ENCODE assay signal across 9 cellular contexts in genomic region chr6:10465633-10466499, GRCh38. TPM values are rescaled to one million over a fixed set of nuclear protein-coding genes. Genes with fewer than 3 reads are reported as not detected.
DNase-seq lines count a peak whose midpoint lies in the region; ATAC-seq, FAIRE-seq and TF ChIP-seq lines count a peak whose summit lies in the region.
"Had no signal": no experiment of that assay in that cellular context is flagged by ENCODE, and none has a peak within 500 bp of the region (broad histone marks: within the 10 kb centered on the region; RNA-seq: fewer than 3 reads in every experiment).

No MANE protein-coding gene starts in this region.

- TF ChIP-seq POLR2A in IMR-90 (IDR thresholded peaks at IDR 0.05; ENCODE audit: low read depth, low read length), result no peak

- CTCF ChIA-PET in IMR-90 (lab: Yijun Ruan, JAX), result interaction anchor here (0.5 to 3.2 kb wide), 4 partner anchors 13 to 32 kb away, joined by 3 to 15 read pairs (median 3); no protein-coding TSS in a partner anchor
- CTCF ChIA-PET in CD4-positive, alpha-beta memory T cell (lab: Charles Lee; ENCODE audit: partially characterized antibody), result interaction anchor here (1.2 to 2.9 kb wide), 3 partner anchors 13 to 336 kb away, joined by 3 to 12 read pairs (median 4); no protein-coding TSS in a partner anchor

- H3K18ac ChIP-seq in IMR-90 (ENCODE audit: low read depth, low read length), result no peak overlapping the region

- peak overlapping the region; percentile 36 for H2AFZ ChIP-seq in IMR-90 (replicated peaks; ENCODE audit: low read length, poor library complexity)

- H3K9me3 Mint-ChIP-seq in activated CD4-positive, alpha-beta T cell treated with anti-CD3 and anti-CD28 coated beads, Interleukin-2, amount 10 ng/mL, durations not matched to agents 24 days and 14 days, result no peaks in the 10 kb centered on the region
- H3K9me3 Mint-ChIP-seq in CD4-positive, alpha-beta memory T cell, result peaks cover 0 to 4% (median 0%) of the 10 kb centered on the region in 8 donors

- ATAC-seq in IMR-90 (ENCODE audit: low read depth) (peak; percentile 63), HG02798 (IDR thresholded peaks at IDR 0.05; ENCODE audit: poor library complexity, unreplicated experiment) (no peak), GM18858 (IDR thresholded peaks at IDR 0.05; ENCODE audit: unreplicated experiment) (no peak)

- H2AK5ac ChIP-seq in IMR-90 (ENCODE audit: low read depth, low read length), result no peak overlapping the region

- FAIRE-seq in kidney (lab: Jason Lieb, UNC), result no peak

- H2BK120ac ChIP-seq in IMR-90 (ENCODE audit: low read depth, low read length), result no peak overlapping the region

- WGBS in IMR-90 (ENCODE audit: extremely low coverage in 2 of 2, insufficient read length in 1 of 2), 2 experiments, result 55% methylated on average over 8 of the region's 20 CpGs; no CpG with 5 or more reads in 1 of the 2 experiments

- H2BK5ac ChIP-seq in IMR-90 (ENCODE audit: low read depth, low read length, poor library complexity, severe bottlenecking), result no peak overlapping the region

- no peak overlapping the region for H4K91ac ChIP-seq in IMR-90 (ENCODE audit: insufficient read depth, low read depth, low read length)

- peaks cover 7% of the 10 kb centered on the region for H3K27me3 Mint-ChIP-seq in activated CD4-positive, alpha-beta T cell treated with anti-CD3 and anti-CD28 coated beads, Interleukin-2, amount 10 ng/mL, durations not matched to agents 24 days and 14 days
- peaks cover 12 to 25% of the 10 kb centered on the region in 2 donors for H3K27me3 Mint-ChIP-seq in CD4-positive, alpha-beta memory T cell

- H4K20me1 ChIP-seq in IMR-90 (ENCODE audit: insufficient read depth, low read length), result no peaks in the 10 kb centered on the region

- H3K56ac ChIP-seq in IMR-90 (ENCODE audit: extremely low read depth, insufficient read depth, low read length), result no peak overlapping the region

- H3K4me3 Mint-ChIP-seq in activated CD4-positive, alpha-beta T cell treated with anti-CD3 and anti-CD28 coated beads, Interleukin-2, amount 10 ng/mL, durations not matched to agents 24 days and 14 days, result no peak overlapping the region
- no peak overlapping the region for H3K4me3 Mint-ChIP-seq in CD4-positive, alpha-beta memory T cell
- H3K4me3 Mint-ChIP-seq: activated naive CD8-positive, alpha-beta T cell had no signal

- H3K9me1 ChIP-seq in IMR-90 (ENCODE audit: insufficient read depth, low read length), result no peaks in the 10 kb centered on the region

- H3K4ac ChIP-seq in IMR-90 (ENCODE audit: low read depth, low read length), result no peak overlapping the region

- TF ChIP-seq RAD21 in IMR-90 (IDR thresholded peaks at IDR 0.05; ENCODE audit: low read length), result peak; percentile 24; the same call in 1 of the 2 replicates

- peak; percentile 69 for DNase-seq in activated CD4-positive, alpha-beta T cell treated with anti-CD3 and anti-CD28 coated beads, Interleukin-2, amount 10 ng/mL, durations not matched to agents 24 days and 14 days
- DNase-seq in activated CD4-positive, alpha-beta T cell treated with anti-CD3 and anti-CD28 coated beads, Interleukin-2, amount 50 U/mL, for 4 hours, result no peak
- DNase-seq in IMR-90, result peak; percentile 28
- DNase-seq in WERI-Rb-1, result peak; percentile 88
- no peak for DNase-seq in kidney
- DNase-seq in CD4-positive, alpha-beta memory T cell, result no peak

- in situ Hi-C loops in IMR-90 (cut with MboI; ENCODE audit: low sequenced_read_pairs), result no loop called here

- dilution Hi-C loops in IMR-90 (cut with HindIII; ENCODE audit: low sequenced_read_pairs, unreplicated experiment), result no loop called here

- H3K4me1 Mint-ChIP-seq in activated CD4-positive, alpha-beta T cell treated with anti-CD3 and anti-CD28 coated beads, Interleukin-2, amount 10 ng/mL, durations not matched to agents 24 days and 14 days, result no peaks in the 10 kb centered on the region
- no peaks in the 10 kb centered on the region for H3K4me1 Mint-ChIP-seq in CD4-positive, alpha-beta memory T cell

- TF ChIP-seq CTCF in IMR-90 (conservative IDR thresholded peaks at IDR 0.05; ENCODE audit: low read depth, low read length) (peak; percentile 41), WERI-Rb-1 (IDR thresholded peaks at IDR 0.05; ENCODE audit: low read depth, low read length) (peak; percentile 82), kidney (IDR thresholded peaks at IDR 0.05; ENCODE audit: borderline replicate concordance, extremely low read depth, insufficient read depth) (peak; percentile 30)

- H3K4me1 ChIP-seq in IMR-90 (ENCODE audit: control insufficient read depth, insufficient read depth, low read length), result no peaks in the 10 kb centered on the region
- no peaks in the 10 kb centered on the region for H3K4me1 ChIP-seq in kidney (ENCODE audit: control insufficient read depth in 1 of 2, insufficient read depth in 1 of 2, low read depth in 1 of 2, low read length in 2 of 2)
- H3K4me1 ChIP-seq in CD4-positive, alpha-beta memory T cell (ENCODE audit: insufficient read depth, low read length), result no peaks in the 10 kb centered on the region

- POLR2A ChIA-PET in IMR-90 (lab: Charles Lee; ENCODE audit: unreplicated experiment), result no interaction called here
- POLR2A ChIA-PET in CD4-positive, alpha-beta memory T cell (lab: Charles Lee; ENCODE audit: partially characterized antibody), result no interaction called here

- H2BK20ac ChIP-seq in IMR-90 (ENCODE audit: low read depth, low read length), result no peak overlapping the region

- no peak overlapping the region for H2BK15ac ChIP-seq in IMR-90 (ENCODE audit: low read depth, low read length)

- H3K4me3 ChIP-seq in IMR-90 (ENCODE audit: insufficient read depth, low read depth, low read length) (no peak overlapping the region), WERI-Rb-1 (ENCODE audit: low read depth, low read length) (no peak overlapping the region), kidney (ENCODE audit: low read length in 2 of 2) (no peak overlapping the region)
- H3K4me3 ChIP-seq in CD4-positive, alpha-beta memory T cell (ENCODE audit: low read length in 2 of 2), result no peak overlapping the region

- BruUV-seq in IMR-90 (replicated peaks; lab: Mats Ljungman, UMichigan), result no TSS peak

- H3K27ac ChIP-seq in IMR-90 (ENCODE audit: insufficient read depth, low read length) (no peak overlapping the region), WERI-Rb-1 (no peak overlapping the region), kidney (ENCODE audit: low read depth in 2 of 2, low read length in 2 of 2) (no peak overlapping the region)
- no peak overlapping the region for H3K27ac ChIP-seq in CD4-positive, alpha-beta memory T cell (ENCODE audit: low read depth, low read length)

- no peak overlapping the region for H3K4me2 ChIP-seq in IMR-90 (ENCODE audit: low read depth, low read length)

- H3K36me3 ChIP-seq in IMR-90 (ENCODE audit: control insufficient read depth, insufficient read depth, low read length) (no peaks in the 10 kb centered on the region), WERI-Rb-1 (no peaks in the 10 kb centered on the region), kidney (ENCODE audit: control insufficient read depth in 1 of 2, insufficient read depth in 2 of 2, low read length in 2 of 2) (no peaks in the 10 kb centered on the region)
- H3K36me3 ChIP-seq in CD4-positive, alpha-beta memory T cell (ENCODE audit: insufficient read depth, low read length), result no peaks in the 10 kb centered on the region

- no peaks in the 10 kb centered on the region for H3K36me3 Mint-ChIP-seq in activated CD4-positive, alpha-beta T cell treated with anti-CD3 and anti-CD28 coated beads, Interleukin-2, amount 10 ng/mL, durations not matched to agents 24 days and 14 days (ENCODE audit: low read depth)
- no peaks in the 10 kb centered on the region for H3K36me3 Mint-ChIP-seq in CD4-positive, alpha-beta memory T cell
- H3K36me3 Mint-ChIP-seq: activated naive CD8-positive, alpha-beta T cell had no signal

- H3K27me3 ChIP-seq in IMR-90 (ENCODE audit: control insufficient read depth, insufficient read depth, low read length), result no peaks in the 10 kb centered on the region; the same call in 1 of the 2 replicates
- no peaks in the 10 kb centered on the region for H3K27me3 ChIP-seq in WERI-Rb-1 (ENCODE audit: insufficient read depth, low read depth, severe bottlenecking)
- H3K27me3 ChIP-seq in CD4-positive, alpha-beta memory T cell (ENCODE audit: insufficient read depth, low read length), result no peaks in the 10 kb centered on the region

- no peaks in the 10 kb centered on the region for H3K79me1 ChIP-seq in IMR-90 (ENCODE audit: low read depth in 1 of 2, low read length in 2 of 2)

- H3K23ac ChIP-seq in IMR-90 (ENCODE audit: low read depth, low read length), result no peak overlapping the region

- H2AK9ac ChIP-seq in IMR-90 (replicated peaks; ENCODE audit: low read depth, low read length, poor library complexity), result no peak overlapping the region

- intact Hi-C loops in activated CD4-positive, alpha-beta T cell treated with anti-CD3 and anti-CD28 coated beads, Interleukin-2, amount 10 ng/mL, durations not matched to agents 24 days and 14 days (cut with micrococcal nuclease), result no loop called here
- intact Hi-C loops in IMR-90 (cut with micrococcal nuclease), result no loop called here
- intact Hi-C loops in kidney (cut with DNase I), result no loop called here
- intact Hi-C loops in CD4-positive, alpha-beta memory T cell (cut with micrococcal nuclease), result no loop called here

- no peak overlapping the region for H3K14ac ChIP-seq in IMR-90 (replicated peaks; ENCODE audit: low read depth, low read length)

- H3K9me3 ChIP-seq in IMR-90 (ENCODE audit: control insufficient read depth, insufficient read depth, low read length) (peaks cover 1% of the 10 kb centered on the region; the same call in 1 of the 2 replicates), WERI-Rb-1 (ENCODE audit: severe bottlenecking) (no peaks in the 10 kb centered on the region), kidney (ENCODE audit: control insufficient read depth in 1 of 2, low read length in 2 of 2) (no peaks in the 10 kb centered on the region)
- no peaks in the 10 kb centered on the region for H3K9me3 ChIP-seq in CD4-positive, alpha-beta memory T cell (ENCODE audit: control insufficient read depth in 1 of 2, low read length in 2 of 2)

- no peak overlapping the region for H4K8ac ChIP-seq in IMR-90 (ENCODE audit: low read depth in 2 of 2, low read length in 2 of 2)

- H3K27ac Mint-ChIP-seq in activated CD4-positive, alpha-beta T cell treated with anti-CD3 and anti-CD28 coated beads, Interleukin-2, amount 10 ng/mL, durations not matched to agents 24 days and 14 days, result no peak overlapping the region
- H3K27ac Mint-ChIP-seq in CD4-positive, alpha-beta memory T cell, result peak overlapping the region in 1 of 7 donors; percentile 53
- H3K27ac Mint-ChIP-seq: activated naive CD8-positive, alpha-beta T cell had no signal

- H3K9ac ChIP-seq in IMR-90 (ENCODE audit: low read depth, low read length), result no peak overlapping the region
- no peak overlapping the region for H3K9ac ChIP-seq in kidney (ENCODE audit: low read length in 2 of 2)

- no peak overlapping the region for H4K5ac ChIP-seq in IMR-90 (ENCODE audit: low read depth, low read length)

RNA-seq across cellular contexts. Expression of gene TFAP2A, which starts 51.0 kb away (rescaled TPM):
- total RNA-seq in activated CD4-positive, alpha-beta T cell treated with anti-CD3 and anti-CD28 coated beads, Interleukin-2, amount 10 ng/mL, durations not matched to agents 24 days and 14 days, result not detected in 2 replicates
- total RNA-seq in IMR-90 (2012; rRNA removed) (0.72 and 1.1 TPM in 2 replicates), kidney (16.2 TPM)
- polyA plus RNA-seq in IMR-90 (2012; rRNA removed) (7.1 and 8.6 TPM in 2 replicates), kidney (ENCODE audit: insufficient read depth, low read depth, low replicate concordance) (10.1 TPM)
- 5.0 and 6.4 TPM in 2 replicates for polyA plus RNA-seq in IMR-90 (2012; cell fraction: cytosol; rRNA removed)
- polyA plus RNA-seq in IMR-90 (2012; cell fraction: nucleus; rRNA removed; ENCODE audit: low replicate concordance), result 13.4 and 17.5 TPM in 2 replicates
- not detected for total RNA-seq in CD4-positive, alpha-beta memory T cell
- not detected for polyA plus RNA-seq in CD4-positive, alpha-beta memory T cell

RNA-seq across cellular contexts. Expression of gene GCNT2, which starts 55.3 kb away (rescaled TPM):
- total RNA-seq in activated CD4-positive, alpha-beta T cell treated with anti-CD3 and anti-CD28 coated beads, Interleukin-2, amount 10 ng/mL, durations not matched to agents 24 days and 14 days, result 1.9 and 2.5 TPM in 2 replicates
- total RNA-seq in IMR-90 (2012; rRNA removed) (0.83 and 0.90 TPM in 2 replicates), kidney (12.5 TPM)
- polyA plus RNA-seq in IMR-90 (2012; rRNA removed) (0.24 and 0.34 TPM in 2 replicates), kidney (ENCODE audit: insufficient read depth, low read depth, low replicate concordance) (10.5 TPM)
- 0.11 and 0.17 TPM in 2 replicates for polyA plus RNA-seq in IMR-90 (2012; cell fraction: cytosol; rRNA removed)
- polyA plus RNA-seq in IMR-90 (2012; cell fraction: nucleus; rRNA removed; ENCODE audit: low replicate concordance), result 0.11 and 0.47 TPM in 2 replicates
- 1 to 10 TPM; 3.1 to 4.2 TPM for total RNA-seq in CD4-positive, alpha-beta memory T cell
- polyA plus RNA-seq in CD4-positive, alpha-beta memory T cell, result 1 to 10 TPM in 1 of 2 donors, under 1 TPM in 1; 0.75 to 1.3 TPM

Comparison
In these comparisons a context has a peak if more than half of its experiments do, and no peak if none do; other contexts are left out.
1. DNase-seq: peak in activated CD4-positive, alpha-beta T cell treated with anti-CD3 and anti-CD28 coated beads, Interleukin-2, amount 10 ng/mL, durations not matched to agents 24 days and 14 days (single experiment), IMR-90 (single experiment) and WERI-Rb-1 (single experiment); none in activated CD4-positive, alpha-beta T cell treated with anti-CD3 and anti-CD28 coated beads, Interleukin-2, amount 50 U/mL, for 4 hours (0 of 2), kidney (single experiment) and CD4-positive, alpha-beta memory T cell (0 of 5).
2. CTCF ChIP-seq: peak in every context shown above with its lines; median percentile 82 in WERI-Rb-1; 41 in IMR-90; 30 in kidney.